ENCODE assay signal across 8 cellular contexts in genomic region chr15:90201944-90202375, GRCh38. TPM values are rescaled to one million over a fixed set of nuclear protein-coding genes. Genes with fewer than 3 reads are reported as not detected.
DNase-seq lines count a peak whose midpoint lies in the region; ATAC-seq, FAIRE-seq and TF ChIP-seq lines count a peak whose summit lies in the region.

No MANE protein-coding gene starts in this region.

- ATAC-seq in HG02642 (IDR thresholded peaks at IDR 0.05; ENCODE audit: poor library complexity, unreplicated experiment), result peak; percentile 7
- no peak; the same call in 1 of the 3 replicates for ATAC-seq in K562
- ATAC-seq in lower lobe of right lung, result peak; percentile 13 to 31

- H3K27ac ChIP-seq in K562 (ENCODE audit: extremely low read depth, low read depth, low read length), result peak overlapping the region; percentile 63; the same call in 1 of the 3 replicates
- peak overlapping the region; percentile 80 for H3K27ac ChIP-seq in lower lobe of right lung
- H3K27ac ChIP-seq in uterus, result no peak overlapping the region

- H3K4me3 ChIP-seq in K562 (peak overlapping the region; percentile 83), lower lobe of right lung (peak overlapping the region; percentile 97), uterus (peak overlapping the region; percentile 43 to 74)

- H3K9me1 ChIP-seq in K562 (ENCODE audit: control insufficient read depth, insufficient read depth, low read length), result no peaks in the 10 kb centered on the region

- POLR2A ChIA-PET in K562 (lab: Yijun Ruan, JAX), result interaction anchor here (0.7 to 4.2 kb wide), 8 partner anchors 12 to 308 kb away, joined by 3 to 24 read pairs (median 4); partner anchors contain the start of genes AP3S2, CIB1, GDPGP1 and NGRN

- DNase-seq in AG08396 (ENCODE audit: low spot score) (peak; percentile 67), K562 (ENCODE audit: extremely low read depth in 1 of 4, low spot score in 3 of 4) (peak in 2 of 4 experiments; percentile 37 to 45), lower lobe of right lung (no peak), uterus (no peak), NCI-H187 treated with DMSO at 0.1 percent for 48 hours (lab: John Stamatoyannopoulos, UW) (no peak), NCI-H446 treated with DMSO at 0.1 percent for 48 hours (lab: John Stamatoyannopoulos, UW) (no peak), NCI-H1436 treated with DMSO at 0.1 percent for 48 hours (lab: John Stamatoyannopoulos, UW) (no peak)

- H3K27me3 ChIP-seq in K562 (ENCODE audit: control insufficient read depth in 2 of 2, insufficient read depth in 2 of 2, low read length in 2 of 2) (no peaks in the 10 kb centered on the region), lower lobe of right lung (ENCODE audit: low read depth) (no peaks in the 10 kb centered on the region), uterus (no peaks in the 10 kb centered on the region)

- H3K9me3 ChIP-seq in K562 (replicated peaks; ENCODE audit: control insufficient read depth, insufficient read depth, low read depth, low read length) (no peaks in the 10 kb centered on the region), lower lobe of right lung (no peaks in the 10 kb centered on the region), uterus (no peaks in the 10 kb centered on the region)

- no peak for TF ChIP-seq EP300 in K562 (IDR thresholded peaks at IDR 0.05; ENCODE audit: low read length)

- TF ChIP-seq CTCF in K562 (IDR thresholded peaks at IDR 0.05 in 2 of 3, conservative IDR thresholded peaks at IDR 0.05 in 1 of 3; ENCODE audit: insufficient read depth in 2 of 3, low read depth in 1 of 3, low read length in 3 of 3) (no peak), lower lobe of right lung (IDR thresholded peaks at IDR 0.05) (no peak), uterus (IDR thresholded peaks at IDR 0.05) (no peak)

- intact Hi-C loops in K562 (cut with micrococcal nuclease), result loop anchor here (2.0 kb wide), 1 partner anchor 17 kb away; no protein-coding TSS in a partner anchor
- intact Hi-C loops in lower lobe of right lung (cut with DNase I), result no loop called here
- intact Hi-C loops in uterus (cut with DNase I; ENCODE audit: low total_unique reads), result no loop called here

- TF ChIP-seq RAD21 in K562 (CRISPR knock-in tag; conservative IDR thresholded peaks at IDR 0.05 in 1 of 2, IDR thresholded peaks at IDR 0.05 in 1 of 2), result no peak

- CTCF ChIA-PET in K562 (lab: Yijun Ruan, JAX; ENCODE audit: low intra/inter-chr PET ratio), result interaction anchor here (0.7 kb wide), 1 partner anchor 58 kb away, joined by 3 read pairs; no protein-coding TSS in a partner anchor

- in situ Hi-C loops in K562 (cut with MboI), result no loop called here

- H3K4me1 ChIP-seq in K562 (replicated peaks in 1 of 2; ENCODE audit: control insufficient read depth in 2 of 2, insufficient read depth in 2 of 2, low read length in 2 of 2) (peaks cover 26 to 33% of the 10 kb centered on the region in 2 experiments; a peak in 4 of 5 replicates), lower lobe of right lung (peaks cover 23% of the 10 kb centered on the region), uterus (peaks cover 0 to 5% of the 10 kb centered on the region in 2 donors)

- peak overlapping the region; percentile 79 for H3K4me2 ChIP-seq in K562 (ENCODE audit: insufficient read depth, low read length)

- no TSS peak for BruUV-seq in K562 (replicated peaks; lab: Mats Ljungman, UMichigan)

- FAIRE-seq in K562 (lab: Jason Lieb, UNC), result no peak

- H3K36me3 ChIP-seq in K562 (ENCODE audit: control insufficient read depth, insufficient read depth, low read length), result peaks cover 44% of the 10 kb centered on the region; the same call in 2 of the 3 replicates
- peaks cover 11% of the 10 kb centered on the region for H3K36me3 ChIP-seq in lower lobe of right lung
- no peaks in the 10 kb centered on the region for H3K36me3 ChIP-seq in uterus

- no peak overlapping the region for H2AFZ ChIP-seq in K562 (ENCODE audit: low read depth, low read length)

- H3K9ac ChIP-seq in K562 (ENCODE audit: insufficient read depth in 1 of 2, low read depth in 2 of 2, low read length in 2 of 2), result peak overlapping the region; percentile 64 to 93

- H3K79me2 ChIP-seq in K562 (ENCODE audit: control insufficient read depth, insufficient read depth, low read length), result peaks cover 75% of the 10 kb centered on the region

- WGBS in K562 (ENCODE audit: insufficient coverage, low coverage, missing lambda C conversion rate), result 36% methylated on average over 22 of the region's 25 CpGs

- 0 out of 2 replicates have a peak, but pooled peaks cover 12% of the 10 kb centered on the region for H4K20me1 ChIP-seq in K562 (replicated peaks; ENCODE audit: control insufficient read depth, insufficient read depth, low read length)

- TF ChIP-seq POLR2A in K562 (conservative IDR thresholded peaks at IDR 0.05) (no peak), uterus (IDR thresholded peaks at IDR 0.05) (no peak)

RNA-seq across cellular contexts. Expression of gene SEMA4B, which starts 0.8 kb away (rescaled TPM):
- total RNA-seq in K562 (2011; cell fraction: chromatin; rRNA removed; ENCODE audit: low replicate concordance), result 229 and 471 TPM in 2 replicates
- total RNA-seq in K562 (2011; cell fraction: nucleolus; rRNA removed), result 275 and 311 TPM in 2 replicates
- total RNA-seq in K562 (2011; cell fraction: nucleoplasm; rRNA removed), result 234 and 268 TPM in 2 replicates
- total RNA-seq in K562 (2014; rRNA removed) (11.0 and 38.7 TPM in 2 replicates), K562 (2014; rRNA removed; fragmentation: Illumina TruSeq; extraction: Trizol) (8.5 and 10.7 TPM in 2 replicates), K562 (2015; rRNA removed; fragmentation: Illumina TruSeq; extraction: Trizol) (16.7 and 17.7 TPM in 2 replicates), K562 (2021) (33.6 and 37.9 TPM in 2 replicates), lower lobe of right lung (48.1 TPM), uterus (10 to 100 TPM in 3 of 4 donors, 1 to 10 TPM in 1; 6.7 to 50.1 (median 22.8) TPM)
- polyA plus RNA-seq in K562 (2011; rRNA removed) (28.8 and 56.9 TPM in 2 replicates), K562 (2014; fragmentation: Illumina TruSeq; extraction: Trizol) (10.9 and 16.9 TPM in 2 replicates), K562 (2014; fragmentation: Nextera tagmentation; extraction: Ambion mirVana) (1 to 10 TPM; 1.3 to 1.5 TPM), K562 (2014; rRNA removed) (24.8 and 27.8 TPM in 2 replicates)
- polyA plus RNA-seq in K562 (2011; cell fraction: cytosol; rRNA removed), result 31.0 and 40.4 TPM in 2 replicates
- polyA plus RNA-seq in K562 (2011; cell fraction: nucleus; rRNA removed), result 155 and 194 TPM in 2 replicates
- polyA plus RNA-seq in K562 (2012), result 31.3 and 40.0 TPM in 2 replicates
- 41.6 and 47.9 TPM in 2 replicates for polyA minus RNA-seq in K562 (2011; rRNA and poly(A)+ RNA removed)
- polyA minus RNA-seq in K562 (2011; cell fraction: cytosol; rRNA and poly(A)+ RNA removed), result 59.8 and 102 TPM in 2 replicates
- 62.9 and 86.3 TPM in 2 replicates for polyA minus RNA-seq in K562 (2011; cell fraction: nucleus; rRNA and poly(A)+ RNA removed)

RNA-seq across cellular contexts. Expression of gene CIB1, which starts 31.8 kb away (rescaled TPM):
- 14.3 and 33.8 TPM in 2 replicates for total RNA-seq in K562 (2011; cell fraction: chromatin; rRNA removed; ENCODE audit: low replicate concordance)
- 35.9 and 36.5 TPM in 2 replicates for total RNA-seq in K562 (2011; cell fraction: nucleolus; rRNA removed)
- total RNA-seq in K562 (2011; cell fraction: nucleoplasm; rRNA removed), result 26.0 and 30.1 TPM in 2 replicates
- total RNA-seq in K562 (2014; rRNA removed) (61.4 and 94.5 TPM in 2 replicates), K562 (2014; rRNA removed; fragmentation: Illumina TruSeq; extraction: Trizol) (46.9 and 49.6 TPM in 2 replicates), K562 (2015; rRNA removed; fragmentation: Illumina TruSeq; extraction: Trizol) (63.4 and 64.5 TPM in 2 replicates), K562 (2021) (106 and 107 TPM in 2 replicates), lower lobe of right lung (80.8 TPM), uterus (10 to 100 TPM in 3 of 4 donors, 1 to 10 TPM in 1; 9.5 to 80.7 (median 49.2) TPM)
- polyA plus RNA-seq in K562 (2011; rRNA removed) (136 and 186 TPM in 2 replicates), K562 (2014; fragmentation: Illumina TruSeq; extraction: Trizol) (107 and 138 TPM in 2 replicates), K562 (2014; fragmentation: Nextera tagmentation; extraction: Ambion mirVana) (10 to 100 TPM; 14.9 to 33.8 TPM), K562 (2014; rRNA removed) (128 and 142 TPM in 2 replicates)
- 212 and 302 TPM in 2 replicates for polyA plus RNA-seq in K562 (2011; cell fraction: cytosol; rRNA removed)
- 104 and 147 TPM in 2 replicates for polyA plus RNA-seq in K562 (2011; cell fraction: nucleus; rRNA removed)
- 132 and 166 TPM in 2 replicates for polyA plus RNA-seq in K562 (2012)
- 38.2 and 47.4 TPM in 2 replicates for polyA minus RNA-seq in K562 (2011; rRNA and poly(A)+ RNA removed)
- 35.2 and 37.1 TPM in 2 replicates for polyA minus RNA-seq in K562 (2011; cell fraction: cytosol; rRNA and poly(A)+ RNA removed)
- 10.0 and 16.9 TPM in 2 replicates for polyA minus RNA-seq in K562 (2011; cell fraction: nucleus; rRNA and poly(A)+ RNA removed)

RNA-seq across cellular contexts. Expression of gene GDPGP1, which starts 32.0 kb away (rescaled TPM):
- 9.0 and 29.0 TPM in 2 replicates for total RNA-seq in K562 (2011; cell fraction: chromatin; rRNA removed; ENCODE audit: low replicate concordance)
- 29.9 and 32.4 TPM in 2 replicates for total RNA-seq in K562 (2011; cell fraction: nucleolus; rRNA removed)
- 18.3 and 18.8 TPM in 2 replicates for total RNA-seq in K562 (2011; cell fraction: nucleoplasm; rRNA removed)
- total RNA-seq in K562 (2014; rRNA removed) (3.9 and 4.0 TPM in 2 replicates), K562 (2014; rRNA removed; fragmentation: Illumina TruSeq; extraction: Trizol) (2.8 and 3.0 TPM in 2 replicates), K562 (2015; rRNA removed; fragmentation: Illumina TruSeq; extraction: Trizol) (2.4 and 3.0 TPM in 2 replicates), K562 (2021) (6.0 and 6.1 TPM in 2 replicates), lower lobe of right lung (13.1 TPM), uterus (10 to 100 TPM in 1 of 4 donors, 1 to 10 TPM in 1, under 1 TPM in 2; under 0.01 to 15.0 (median 4.0) TPM)
- polyA plus RNA-seq in K562 (2011; rRNA removed) (3.7 and 4.0 TPM in 2 replicates), K562 (2014; fragmentation: Illumina TruSeq; extraction: Trizol) (1.2 and 2.0 TPM in 2 replicates), K562 (2014; fragmentation: Nextera tagmentation; extraction: Ambion mirVana) (under 1 TPM; 0.78 to 0.92 TPM), K562 (2014; rRNA removed) (2.6 and 3.3 TPM in 2 replicates)
- 1.4 and 2.7 TPM in 2 replicates for polyA plus RNA-seq in K562 (2011; cell fraction: cytosol; rRNA removed)
- polyA plus RNA-seq in K562 (2011; cell fraction: nucleus; rRNA removed), result 9.9 and 12.7 TPM in 2 replicates
- 2.3 and 4.2 TPM in 2 replicates for polyA plus RNA-seq in K562 (2012)
- polyA minus RNA-seq in K562 (2011; rRNA and poly(A)+ RNA removed), result 7.1 and 7.7 TPM in 2 replicates
- 6.0 and 7.6 TPM in 2 replicates for polyA minus RNA-seq in K562 (2011; cell fraction: cytosol; rRNA and poly(A)+ RNA removed)
- polyA minus RNA-seq in K562 (2011; cell fraction: nucleus; rRNA and poly(A)+ RNA removed), result 13.9 and 15.4 TPM in 2 replicates

RNA-seq across cellular contexts. Expression of gene TTLL13, which starts 47.4 kb away (rescaled TPM):
- 1.1 and 1.4 TPM in 2 replicates for total RNA-seq in K562 (2011; cell fraction: chromatin; rRNA removed; ENCODE audit: low replicate concordance)
- 0.53 and 0.83 TPM in 2 replicates for total RNA-seq in K562 (2011; cell fraction: nucleolus; rRNA removed)
- 0.37 and 0.76 TPM in 2 replicates for total RNA-seq in K562 (2011; cell fraction: nucleoplasm; rRNA removed)
- total RNA-seq in K562 (2014; rRNA removed), result 0.04 TPM in 1 of 2 replicates, not detected in the other
- total RNA-seq in K562 (2014; rRNA removed; fragmentation: Illumina TruSeq; extraction: Trizol), result 0.10 and 0.22 TPM in 2 replicates
- total RNA-seq in K562 (2015; rRNA removed; fragmentation: Illumina TruSeq; extraction: Trizol), result 0.11 TPM in 1 of 2 replicates, not detected in the other
- total RNA-seq in K562 (2021), result 0.11 and 0.36 TPM in 2 replicates
- 0.20 and 0.24 TPM in 2 replicates for polyA plus RNA-seq in K562 (2011; rRNA removed)
- 0.22 and 0.24 TPM in 2 replicates for polyA plus RNA-seq in K562 (2011; cell fraction: cytosol; rRNA removed)
- 0.49 and 0.74 TPM in 2 replicates for polyA plus RNA-seq in K562 (2011; cell fraction: nucleus; rRNA removed)
- 0.17 and 0.55 TPM in 2 replicates for polyA plus RNA-seq in K562 (2012)
- polyA plus RNA-seq in K562 (2014; fragmentation: Illumina TruSeq; extraction: Trizol), result 0.12 TPM in 1 of 2 replicates, not detected in the other
- under 1 TPM; 0.10 to 0.17 TPM for polyA plus RNA-seq in K562 (2014; fragmentation: Nextera tagmentation; extraction: Ambion mirVana)
- polyA plus RNA-seq in K562 (2014; rRNA removed), result 0.05 TPM in 1 of 2 replicates, not detected in the other
- polyA minus RNA-seq in K562 (2011; rRNA and poly(A)+ RNA removed), result 0.28 and 0.51 TPM in 2 replicates
- polyA minus RNA-seq in K562 (2011; cell fraction: cytosol; rRNA and poly(A)+ RNA removed), result not detected in 2 replicates
- 0.22 and 0.40 TPM in 2 replicates for polyA minus RNA-seq in K562 (2011; cell fraction: nucleus; rRNA and poly(A)+ RNA removed)
- not detected for total RNA-seq in lower lobe of right lung
- under 1 TPM in 1 of 4 donors, not detected in 3; 0.41 TPM for total RNA-seq in uterus

Comparison
In these comparisons a context has a peak if more than half of its experiments do, and no peak if none do; other contexts are left out.
1. H3K27ac ChIP-seq: peak in K562 (single experiment) and lower lobe of right lung (single experiment); none in uterus (0 of 2).
2. Peak in every context shown above with its lines, with median percentiles within 50 percentile points of each other: H3K4me3 ChIP-seq.